In the genomic region with DNA sequence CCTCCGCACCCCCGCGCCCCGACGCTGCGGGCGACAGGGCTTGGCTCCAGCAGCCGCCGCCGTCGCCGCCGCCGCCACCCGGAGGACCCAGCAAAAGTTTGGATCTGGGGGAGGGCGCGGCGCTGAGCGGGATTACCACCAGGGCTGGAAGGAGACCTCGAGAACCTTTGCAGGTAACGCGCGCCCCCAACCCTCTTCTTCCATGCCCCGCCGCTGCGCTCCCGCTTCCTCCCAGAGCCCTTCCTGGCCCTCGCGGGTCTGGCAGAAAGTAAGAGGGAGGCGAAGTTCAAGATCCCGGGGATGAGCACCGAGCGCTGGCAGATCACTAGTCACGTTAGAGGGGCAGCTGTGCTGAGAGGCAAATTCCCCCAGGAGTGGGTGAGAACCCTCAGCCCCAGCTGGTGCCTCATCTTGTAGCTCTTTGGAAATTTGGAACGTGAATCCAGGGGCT, we compare ENCODE assay signal across 10 cellular contexts. TPM values are rescaled to one million over a fixed set of nuclear protein-coding genes. Genes with fewer than 3 reads are reported as not detected.
DNase-seq lines count a peak whose midpoint lies in the region; ATAC-seq, FAIRE-seq and TF ChIP-seq lines count a peak whose summit lies in the region.
"Had no signal": no experiment of that assay in that cellular context is flagged by ENCODE, and none has a peak within 500 bp of the region (broad histone marks: within the 10 kb centered on the region; RNA-seq: fewer than 3 reads in every experiment).

No MANE protein-coding gene starts in this region.

- H3K27ac Mint-ChIP-seq in CD4-positive, alpha-beta memory T cell: no peak overlapping the region
- no peak overlapping the region for H3K27ac Mint-ChIP-seq in activated CD8-positive, alpha-beta T cell treated with anti-CD3 and anti-CD28 coated beads, Interleukin-2, amount 10 ng/mL, durations not matched to agents 7 days and 5 days
- H3K27ac Mint-ChIP-seq: activated naive CD4-positive, alpha-beta T cell treated with anti-CD3 and anti-CD28 coated beads, Interleukin-2, amount 50 U/mL, for 24 hours had no signal

- peaks cover 0 to 18% (median 0%) of the 10 kb centered on the region in 4 donors for H3K4me1 ChIP-seq in right lobe of liver
- no peaks in the 10 kb centered on the region for H3K4me1 ChIP-seq in HepG2 (ENCODE audit: insufficient read depth, low read length)
- H3K4me1 ChIP-seq in mesenchymal stem cell (ENCODE audit: control insufficient read depth, insufficient read depth, low read depth, low read length): peaks cover 9% of the 10 kb centered on the region
- H3K4me1 ChIP-seq in vagina: peaks cover 36% of the 10 kb centered on the region
- no peaks in the 10 kb centered on the region for H3K4me1 ChIP-seq in CD4-positive, alpha-beta memory T cell (ENCODE audit: insufficient read depth, low read length)

- intact Hi-C loops in right lobe of liver (cut with DNase I) (no loop called here), HepG2 (cut with micrococcal nuclease; ENCODE audit: unreplicated experiment) (no loop called here), dorsolateral prefrontal cortex (cut with DNase I) (no loop called here), vagina (cut with DNase I) (no loop called here)
- intact Hi-C loops in CD4-positive, alpha-beta memory T cell (cut with micrococcal nuclease): no loop called here

- H3K4me2 ChIP-seq in HepG2 (ENCODE audit: low read depth, low read length) (no peak overlapping the region), mesenchymal stem cell (ENCODE audit: low read length, poor library complexity, severe bottlenecking) (peak overlapping the region; percentile 96)

- H3K14ac ChIP-seq in mesenchymal stem cell (ENCODE audit: low read length in 2 of 2): peak overlapping the region in 1 of 2 experiments; percentile 98

- H2AFZ ChIP-seq in HepG2 (ENCODE audit: low read length) (no peak overlapping the region), mesenchymal stem cell (ENCODE audit: low read depth, low read length) (no peak overlapping the region)

- POLR2A ChIA-PET in HepG2 (lab: Yijun Ruan, JAX): no interaction called here
- POLR2A ChIA-PET in CD4-positive, alpha-beta memory T cell (lab: Charles Lee; ENCODE audit: partially characterized antibody): no interaction called here
- POLR2A ChIA-PET in activated CD8-positive, alpha-beta T cell treated with anti-CD3 and anti-CD28 coated beads, Interleukin-2, amount 10 ng/mL, durations not matched to agents 7 days and 5 days (lab: Charles Lee): no interaction called here

- no peak for ATAC-seq in right lobe of liver
- no peak for ATAC-seq in HepG2
- no peak for ATAC-seq in GM21526 (IDR thresholded peaks at IDR 0.05; ENCODE audit: low FRiP score, unreplicated experiment)
- ATAC-seq in activated CD8-positive, alpha-beta T cell treated with anti-CD3 and anti-CD28 coated beads, Interleukin-2, amount 10 ng/mL, durations not matched to agents 7 days and 5 days: no peak

- H4K8ac ChIP-seq in mesenchymal stem cell (ENCODE audit: low read length): peak overlapping the region; percentile 69

- TF ChIP-seq CTCF in right lobe of liver (IDR thresholded peaks at IDR 0.05) (no peak), HepG2 (CRISPR knock-in tag; IDR thresholded peaks at IDR 0.05) (no peak), dorsolateral prefrontal cortex (IDR thresholded peaks at IDR 0.05 in 54 of 56, conservative IDR thresholded peaks at IDR 0.05 in 2 of 56; ENCODE audit: low read depth in 1 of 56, partially characterized antibody in 56 of 56) (no peak), vagina (IDR thresholded peaks at IDR 0.05) (no peak)

- peaks cover 41 to 48% of the 10 kb centered on the region in 2 donors for H3K27me3 Mint-ChIP-seq in CD4-positive, alpha-beta memory T cell
- H3K27me3 Mint-ChIP-seq in activated CD8-positive, alpha-beta T cell treated with anti-CD3 and anti-CD28 coated beads, Interleukin-2, amount 10 ng/mL, durations not matched to agents 7 days and 5 days (ENCODE audit: low read depth): peaks cover 66% of the 10 kb centered on the region

- H2BK120ac ChIP-seq in mesenchymal stem cell (ENCODE audit: low read depth, low read length): peak overlapping the region; percentile 42

- H2BK5ac ChIP-seq in mesenchymal stem cell (ENCODE audit: low read depth, low read length, poor library complexity, severe bottlenecking): no peak overlapping the region

- no peak for TF ChIP-seq EP300 in HepG2 (IDR thresholded peaks at IDR 0.05; ENCODE audit: low read depth in 2 of 2, low read length in 2 of 2)
- no peak for TF ChIP-seq EP300 in HepG2 (CRISPR knock-in tag; IDR thresholded peaks at IDR 0.05; ENCODE audit: borderline replicate concordance)

- no peaks in the 10 kb centered on the region for H3K36me3 Mint-ChIP-seq in CD4-positive, alpha-beta memory T cell
- H3K36me3 Mint-ChIP-seq in activated CD8-positive, alpha-beta T cell treated with anti-CD3 and anti-CD28 coated beads, Interleukin-2, amount 10 ng/mL, durations not matched to agents 7 days and 5 days (ENCODE audit: low read depth): peaks cover 7% of the 10 kb centered on the region
- H3K36me3 Mint-ChIP-seq: activated naive CD4-positive, alpha-beta T cell treated with anti-CD3 and anti-CD28 coated beads, Interleukin-2, amount 50 U/mL, for 24 hours had no signal

- H3K9ac ChIP-seq in HepG2 (ENCODE audit: insufficient read depth, low read depth, low read length) (no peak overlapping the region), mesenchymal stem cell (ENCODE audit: low read length) (peak overlapping the region; percentile 98)

- TF ChIP-seq POLR2A in right lobe of liver (IDR thresholded peaks at IDR 0.05) (no peak), HepG2 (IDR thresholded peaks at IDR 0.05; ENCODE audit: insufficient read depth in 1 of 2, low read depth in 2 of 2, low read length in 2 of 2) (no peak), vagina (IDR thresholded peaks at IDR 0.05) (no peak)

- H3K79me1 ChIP-seq in mesenchymal stem cell (replicated peaks; ENCODE audit: low read length, poor library complexity, severe bottlenecking): peaks cover 11% of the 10 kb centered on the region

- H3K4me1 Mint-ChIP-seq in CD4-positive, alpha-beta memory T cell: peaks cover 0 to 14% (median 6%) of the 10 kb centered on the region in 4 donors
- peaks cover 20% of the 10 kb centered on the region for H3K4me1 Mint-ChIP-seq in activated CD8-positive, alpha-beta T cell treated with anti-CD3 and anti-CD28 coated beads, Interleukin-2, amount 10 ng/mL, durations not matched to agents 7 days and 5 days (ENCODE audit: low read depth)

- H3K4me3 ChIP-seq in right lobe of liver: peak overlapping the region; percentile 19 to 40 (median 32)
- H3K4me3 ChIP-seq in HepG2 (replicated peaks in 1 of 3; ENCODE audit: insufficient read depth in 1 of 3, low read depth in 2 of 3, low read length in 3 of 3): peak overlapping the region in 1 of 3 experiments; percentile 16; a peak in 1 of 6 replicates
- H3K4me3 ChIP-seq in dorsolateral prefrontal cortex: peak overlapping the region; percentile 41 to 80 (median 69)
- peak overlapping the region; percentile 95 to 98 for H3K4me3 ChIP-seq in mesenchymal stem cell (ENCODE audit: insufficient read depth in 1 of 2, low read depth in 1 of 2, low read length in 2 of 2)
- peak overlapping the region; percentile 68 to 76 for H3K4me3 ChIP-seq in vagina
- H3K4me3 ChIP-seq in CD4-positive, alpha-beta memory T cell (ENCODE audit: low read length in 2 of 2): no peak overlapping the region

- DNase-seq in right lobe of liver: peak in 1 of 3 donors; percentile 19
- DNase-seq in HepG2 (ENCODE audit: low spot score): no peak
- DNase-seq in dorsolateral prefrontal cortex: peak in 3 of 10 donors; percentile 8 to 48 (median 48)
- DNase-seq in mesenchymal stem cell: peak; percentile 46
- no peak for DNase-seq in vagina (ENCODE audit: extremely low spot score in 2 of 2)
- DNase-seq in CD4-positive, alpha-beta memory T cell: no peak
- DNase-seq in activated CD8-positive, alpha-beta T cell treated with anti-CD3 and anti-CD28 coated beads, Interleukin-2, amount 10 ng/mL, durations not matched to agents 7 days and 5 days: no peak
- DNase-seq: KG1 had no signal

- H3K27me3 ChIP-seq in right lobe of liver (peaks cover 0 to 13% of the 10 kb centered on the region in 2 donors), HepG2 (ENCODE audit: control insufficient read depth in 1 of 2, insufficient read depth in 2 of 2, low read length in 2 of 2) (peaks cover 5 to 48% of the 10 kb centered on the region in 2 experiments), dorsolateral prefrontal cortex (peaks cover 0 to 61% (median 18%) of the 10 kb centered on the region in 45 donors), mesenchymal stem cell (ENCODE audit: control insufficient read depth in 1 of 2, insufficient read depth in 1 of 2, low read length in 2 of 2) (no peaks in the 10 kb centered on the region), vagina (no peaks in the 10 kb centered on the region)
- no peaks in the 10 kb centered on the region for H3K27me3 ChIP-seq in CD4-positive, alpha-beta memory T cell (ENCODE audit: insufficient read depth, low read length)

- peaks cover 0 to 21% (median 7%) of the 10 kb centered on the region in 8 donors for H3K9me3 Mint-ChIP-seq in CD4-positive, alpha-beta memory T cell
- H3K9me3 Mint-ChIP-seq in activated CD8-positive, alpha-beta T cell treated with anti-CD3 and anti-CD28 coated beads, Interleukin-2, amount 10 ng/mL, durations not matched to agents 7 days and 5 days (ENCODE audit: insufficient read depth): no peaks in the 10 kb centered on the region
- H3K9me3 Mint-ChIP-seq: activated naive CD4-positive, alpha-beta T cell treated with anti-CD3 and anti-CD28 coated beads, Interleukin-2, amount 50 U/mL, for 24 hours had no signal

- peak overlapping the region; percentile 95 for H2BK15ac ChIP-seq in mesenchymal stem cell (ENCODE audit: low read depth, poor library complexity, severe bottlenecking)

- H4K91ac ChIP-seq in mesenchymal stem cell (ENCODE audit: low read length): no peak overlapping the region

- H3K23ac ChIP-seq in mesenchymal stem cell (ENCODE audit: low read length in 2 of 2): peak overlapping the region; percentile 64 to 79

- H3K36me3 ChIP-seq in right lobe of liver: no peaks in the 10 kb centered on the region
- H3K36me3 ChIP-seq in HepG2 (replicated peaks in 1 of 2; ENCODE audit: control insufficient read depth in 1 of 2, insufficient read depth in 2 of 2, low read length in 2 of 2): no peaks in the 10 kb centered on the region
- H3K36me3 ChIP-seq in mesenchymal stem cell (ENCODE audit: control insufficient read depth in 1 of 2, insufficient read depth in 2 of 2, low read depth in 1 of 2, low read length in 2 of 2): peaks cover 0 to 3% of the 10 kb centered on the region in 2 experiments
- H3K36me3 ChIP-seq in vagina: no peaks in the 10 kb centered on the region
- H3K36me3 ChIP-seq in CD4-positive, alpha-beta memory T cell (ENCODE audit: insufficient read depth, low read length): no peaks in the 10 kb centered on the region

- no TSS peak for BruUV-seq in HepG2 (replicated peaks; lab: Mats Ljungman, UMichigan)

- no peak overlapping the region for H3K4me3 Mint-ChIP-seq in CD4-positive, alpha-beta memory T cell
- no peak overlapping the region for H3K4me3 Mint-ChIP-seq in activated CD8-positive, alpha-beta T cell treated with anti-CD3 and anti-CD28 coated beads, Interleukin-2, amount 10 ng/mL, durations not matched to agents 7 days and 5 days
- H3K4me3 Mint-ChIP-seq: activated naive CD4-positive, alpha-beta T cell treated with anti-CD3 and anti-CD28 coated beads, Interleukin-2, amount 50 U/mL, for 24 hours had no signal

- TF ChIP-seq RAD21 in HepG2 (CRISPR knock-in tag; IDR thresholded peaks at IDR 0.05): no peak

- peak overlapping the region in 1 of 2 experiments; percentile 57 for H3K4ac ChIP-seq in mesenchymal stem cell (ENCODE audit: low read depth in 1 of 2, low read length in 2 of 2)

- no peaks in the 10 kb centered on the region for H4K20me1 ChIP-seq in HepG2 (ENCODE audit: insufficient read depth, low read length)

- in situ Hi-C loops in HepG2 (cut with HindIII; ENCODE audit: extremely low pct_ligation_motif_present, low pct_unique_long_range_greater_than_20kb): no loop called here

- H3K9me3 ChIP-seq in right lobe of liver (no peaks in the 10 kb centered on the region), HepG2 (ENCODE audit: low read length) (peaks cover 14% of the 10 kb centered on the region; the same call in 1 of the 2 replicates), mesenchymal stem cell (ENCODE audit: control insufficient read depth, low read length) (no peaks in the 10 kb centered on the region), vagina (no peaks in the 10 kb centered on the region)
- H3K9me3 ChIP-seq in CD4-positive, alpha-beta memory T cell (ENCODE audit: control insufficient read depth in 1 of 2, low read length in 2 of 2): no peaks in the 10 kb centered on the region

- H3K79me2 ChIP-seq in HepG2 (ENCODE audit: insufficient read depth, low read length): no peaks in the 10 kb centered on the region

- WGBS in right lobe of liver (ENCODE audit: insufficient coverage, low coverage, low lambda C conversion rate, missing lambda C conversion rate): 0% methylated on average over 8 of the region's 35 CpGs
- 8% methylated on average over 1 of the region's 35 CpGs for WGBS in HepG2 (ENCODE audit: low lambda C conversion rate)
- 0% methylated on average over 25 of the region's 35 CpGs for WGBS in mesenchymal stem cell

- peak overlapping the region; percentile 69 to 99 for H3K18ac ChIP-seq in mesenchymal stem cell (ENCODE audit: low read depth in 1 of 2, low read length in 2 of 2)

- CTCF ChIA-PET in HepG2 (lab: Yijun Ruan, JAX; ENCODE audit: low intra/inter-chr PET ratio, low total read pairs): no interaction called here
- CTCF ChIA-PET in CD4-positive, alpha-beta memory T cell (lab: Charles Lee; ENCODE audit: partially characterized antibody): no interaction called here
- CTCF ChIA-PET in activated CD8-positive, alpha-beta T cell treated with anti-CD3 and anti-CD28 coated beads, Interleukin-2, amount 10 ng/mL, durations not matched to agents 7 days and 5 days (lab: Charles Lee): no interaction called here

- H3K27ac ChIP-seq in right lobe of liver (no peak overlapping the region), HepG2 (ENCODE audit: extremely low read length, insufficient read depth, low read length) (no peak overlapping the region), dorsolateral prefrontal cortex (peak overlapping the region in 56 of 59 donors; percentile 1 to 96 (median 85)), mesenchymal stem cell (ENCODE audit: low read length, poor library complexity, severe bottlenecking) (no peak overlapping the region), vagina (peak overlapping the region; percentile 81)
- H3K27ac ChIP-seq in CD4-positive, alpha-beta memory T cell (ENCODE audit: low read depth, low read length): no peak overlapping the region

- no peak overlapping the region for H2AK5ac ChIP-seq in mesenchymal stem cell (ENCODE audit: low read length, severe bottlenecking)

- H2BK12ac ChIP-seq in mesenchymal stem cell (ENCODE audit: low read length in 2 of 2): peak overlapping the region in 1 of 2 experiments; percentile 96

- FAIRE-seq in HepG2 (lab: Jason Lieb, UNC): no peak

RNA-seq across cellular contexts. Expression of gene FLRT2, which starts 3.9 kb away (rescaled TPM):
- total RNA-seq in right lobe of liver: 1 to 10 TPM in 5 of 6 experiments, under 1 TPM in 1; 0.12 to 4.1 (median 2.0) TPM
- not detected in 2 replicates for total RNA-seq in HepG2 (2016; rRNA removed; fragmentation: Illumina TruSeq; extraction: Trizol)
- total RNA-seq in HepG2 (2016; cell fraction: cytosol; rRNA removed; fragmentation: Illumina TruSeq; extraction: Trizol; ENCODE audit: low read depth): not detected in 2 replicates
- not detected in 2 replicates for total RNA-seq in HepG2 (2016; cell fraction: insoluble cytoplasmic fraction; rRNA removed; fragmentation: Illumina TruSeq; extraction: Trizol)
- total RNA-seq in HepG2 (2016; cell fraction: membrane; rRNA removed; fragmentation: Illumina TruSeq; extraction: Trizol): not detected in 2 replicates
- 0.06 TPM in 1 of 2 replicates, not detected in the other for total RNA-seq in HepG2 (2016; cell fraction: nucleus; rRNA removed; fragmentation: Illumina TruSeq; extraction: Trizol)
- polyA plus RNA-seq in HepG2 (2011; rRNA removed): 0.16 TPM in 1 of 2 replicates, not detected in the other
- polyA plus RNA-seq in HepG2 (2011; cell fraction: cytosol; rRNA removed): not detected in 2 replicates
- polyA plus RNA-seq in HepG2 (2011; cell fraction: nucleus; rRNA removed): not detected in 2 replicates
- not detected in 2 replicates for polyA plus RNA-seq in HepG2 (2012)
- not detected in 2 replicates for polyA plus RNA-seq in HepG2 (2016; cell fraction: cytosol; fragmentation: Illumina TruSeq; extraction: Trizol; ENCODE audit: low read depth)
- polyA plus RNA-seq in HepG2 (2016; cell fraction: insoluble cytoplasmic fraction; fragmentation: Illumina TruSeq; extraction: Trizol; ENCODE audit: low read depth): not detected in 2 replicates
- polyA plus RNA-seq in HepG2 (2016; cell fraction: membrane; fragmentation: Illumina TruSeq; extraction: Trizol; ENCODE audit: low read depth): not detected in 2 replicates
- not detected in 2 replicates for polyA plus RNA-seq in HepG2 (2016; cell fraction: nucleus; fragmentation: Illumina TruSeq; extraction: Trizol; ENCODE audit: insufficient read depth, low read depth)
- polyA minus RNA-seq in HepG2 (2011; rRNA and poly(A)+ RNA removed; ENCODE audit: low replicate concordance): 7.6 TPM in 1 of 2 replicates, not detected in the other
- not detected in 2 replicates for polyA minus RNA-seq in HepG2 (2011; cell fraction: cytosol; rRNA and poly(A)+ RNA removed)
- 0.26 TPM in 1 of 2 replicates, not detected in the other for polyA minus RNA-seq in HepG2 (2011; cell fraction: nucleus; rRNA and poly(A)+ RNA removed)
- 100 to 1,000 TPM in 98 of 120 experiments, 10 to 100 TPM in 22; 29.4 to 209 (median 120) TPM for total RNA-seq in dorsolateral prefrontal cortex
- polyA plus RNA-seq in mesenchymal stem cell (2013, experiment 1 of 2): 11.8 TPM
- 11.0 TPM for polyA plus RNA-seq in mesenchymal stem cell (2013, experiment 2 of 2)
- total RNA-seq in vagina: 22.8 TPM
- under 1 TPM in 1 of 2 experiments, not detected in 1; 0.03 TPM for total RNA-seq in CD4-positive, alpha-beta memory T cell
- polyA plus RNA-seq in CD4-positive, alpha-beta memory T cell: not detected
- total RNA-seq in activated CD8-positive, alpha-beta T cell treated with anti-CD3 and anti-CD28 coated beads, Interleukin-2, amount 10 ng/mL, durations not matched to agents 7 days and 5 days: not detected

Comparison
In these comparisons a context has a peak if more than half of its experiments do, and no peak if none do; other contexts are left out.
1. H3K27ac ChIP-seq: peak in dorsolateral prefrontal cortex (56 of 59) and vagina (single experiment); none in right lobe of liver (0 of 3), HepG2 (single experiment), mesenchymal stem cell (single experiment) and CD4-positive, alpha-beta memory T cell (single experiment).
2. H3K4me3 ChIP-seq: peak in right lobe of liver (3 of 3), dorsolateral prefrontal cortex (59 of 59), mesenchymal stem cell (2 of 2) and vagina (2 of 2); none in CD4-positive, alpha-beta memory T cell (0 of 2).